12 cellular contexts compared by ENCODE assay signal in the genomic region with DNA sequence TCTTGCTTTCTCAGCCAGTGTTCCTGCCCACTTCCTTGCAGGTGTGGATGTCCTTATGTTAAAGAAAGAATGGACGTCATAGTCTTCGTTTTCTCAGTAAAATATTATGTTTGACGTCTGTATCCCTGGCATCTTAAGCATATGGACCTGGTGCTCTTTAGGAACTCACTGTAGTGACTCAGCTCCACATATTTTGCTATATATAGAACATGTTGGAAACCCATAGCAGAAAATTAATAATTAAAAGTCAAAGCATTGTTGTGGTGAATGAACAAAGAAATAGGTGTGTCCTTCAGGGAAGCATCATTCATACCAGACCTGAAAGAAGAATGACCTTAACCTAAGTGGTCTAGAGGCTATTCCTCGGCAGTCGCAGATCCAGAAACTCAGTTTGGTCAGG. TPM values are rescaled to one million over a fixed set of nuclear protein-coding genes. Genes with fewer than 3 reads are reported as not detected.
DNase-seq lines count a peak whose midpoint lies in the region; ATAC-seq and TF ChIP-seq lines count a peak whose summit lies in the region.
"Had no signal": no experiment of that assay in that cellular context is flagged by ENCODE, and none has a peak within 500 bp of the region (broad histone marks: within the 10 kb centered on the region; RNA-seq: fewer than 3 reads in every experiment).

No MANE protein-coding gene starts in this region.

- POLR2A ChIA-PET in MCF 10A (lab: Yijun Ruan, JAX) (interaction anchor here (0.6 to 1.3 kb wide), 5 partner anchors 9 to 118 kb away, joined by 3 to 5 read pairs (median 4); no protein-coding TSS in a partner anchor), SK-N-SH (lab: Yijun Ruan, JAX) (no interaction called here)

- H3K4me1 Mint-ChIP-seq in MCF 10A (ENCODE audit: insufficient read depth, unreplicated experiment), result peaks cover 36% of the 10 kb centered on the region
- H3K4me1 Mint-ChIP-seq in stimulated activated memory B cell treated with anti-CD40 and anti-IgM and Interleukin-4, amounts not matched to agents 10 μg/mL and 1 μg/mL and 100 μg/mL, for 72 hours, result peaks cover 72% of the 10 kb centered on the region

- H3K27me3 ChIP-seq in breast epithelium, result no peaks in the 10 kb centered on the region
- H3K27me3 ChIP-seq in SK-N-SH (ENCODE audit: insufficient read depth), result no peaks in the 10 kb centered on the region
- H3K27me3 ChIP-seq in foreskin keratinocyte, result no peaks in the 10 kb centered on the region
- H3K27me3 ChIP-seq: transverse colon had no signal

- H3K9me3 ChIP-seq in breast epithelium, result peaks cover 0 to 5% of the 10 kb centered on the region in 2 donors
- peaks cover 9% of the 10 kb centered on the region; the same call in 1 of the 2 replicates for H3K9me3 ChIP-seq in SK-N-SH
- H3K9me3 ChIP-seq: transverse colon had no signal

- WGBS in SK-N-SH (ENCODE audit: low lambda C conversion rate), result 51% methylated on average over 5 of the region's 5 CpGs

- H3K27ac ChIP-seq in breast epithelium (peak overlapping the region in 1 of 2 donors; percentile 21), SK-N-SH (ENCODE audit: low read depth in 2 of 2, low read length in 1 of 2) (peak overlapping the region; percentile 16 to 51; a peak in 3 of 4 replicates), foreskin keratinocyte (peak overlapping the region; percentile 24)

- H4K20me1 ChIP-seq in SK-N-SH (ENCODE audit: insufficient read depth), result peaks cover 100% of the 10 kb centered on the region

- DNase-seq in MCF 10A (ENCODE audit: unreplicated experiment), result peak; percentile 37
- no peak for DNase-seq in breast epithelium (ENCODE audit: low spot score in 2 of 2)
- DNase-seq in SK-N-SH, result no peak
- peak; percentile 46 to 69 for DNase-seq in foreskin keratinocyte
- DNase-seq in AG08396 (ENCODE audit: low spot score), result no peak
- DNase-seq in NCI-H1417 treated with DMSO at 0.1 percent for 48 hours (lab: John Stamatoyannopoulos, UW), result no peak
- no peak for DNase-seq in iPS-NIHi7 (ENCODE audit: extremely low spot score)
- DNase-seq: left cardiac atrium, transverse colon had no signal

- peak; percentile 29 for ATAC-seq in foreskin keratinocyte
- no peak for ATAC-seq in stimulated activated memory B cell treated with anti-CD40 and anti-IgM and Interleukin-4, amounts not matched to agents 10 μg/mL and 1 μg/mL and 100 μg/mL, for 72 hours
- ATAC-seq: activated naive CD4-positive, alpha-beta T cell treated with anti-CD3 and anti-CD28 coated beads, Interleukin-2, amount 50 U/mL, for 72 hours; left cardiac atrium had no signal

- no peak overlapping the region for H3K27ac Mint-ChIP-seq in MCF 10A (ENCODE audit: low read depth, unreplicated experiment)
- peak overlapping the region; percentile 28 for H3K27ac Mint-ChIP-seq in stimulated activated memory B cell treated with anti-CD40 and anti-IgM and Interleukin-4, amounts not matched to agents 10 μg/mL and 1 μg/mL and 100 μg/mL, for 72 hours
- H3K27ac Mint-ChIP-seq: activated naive CD4-positive, alpha-beta T cell treated with anti-CD3 and anti-CD28 coated beads, Interleukin-2, amount 50 U/mL, for 72 hours; dendritic cell treated with granulocyte-macrophage colony-stimulating factor and Interleukin-4, amounts not matched to agents 40 ng/mL and 50 ng/mL, for 4 days had no signal

- H3K36me3 ChIP-seq in breast epithelium (no peaks in the 10 kb centered on the region), SK-N-SH (replicated peaks in 1 of 2; ENCODE audit: control insufficient read depth in 1 of 2, insufficient read depth in 2 of 2, low read length in 1 of 2) (peaks cover 4 to 71% of the 10 kb centered on the region in 2 experiments)
- H3K36me3 ChIP-seq: transverse colon had no signal

- H2AFZ ChIP-seq in SK-N-SH (ENCODE audit: low read depth), result no peak overlapping the region

- TF ChIP-seq EP300 in SK-N-SH (IDR thresholded peaks at IDR 0.05; ENCODE audit: borderline replicate concordance in 1 of 2, low read depth in 1 of 2, low read length in 1 of 2), result no peak

- H3K9me2 ChIP-seq in SK-N-SH, result no peaks in the 10 kb centered on the region

- H3K9ac ChIP-seq in SK-N-SH, result peak overlapping the region; percentile 6; the same call in 1 of the 2 replicates

- peaks cover 14% of the 10 kb centered on the region for H3K36me3 Mint-ChIP-seq in MCF 10A (ENCODE audit: insufficient read depth, unreplicated experiment)
- peaks cover 32% of the 10 kb centered on the region for H3K36me3 Mint-ChIP-seq in stimulated activated memory B cell treated with anti-CD40 and anti-IgM and Interleukin-4, amounts not matched to agents 10 μg/mL and 1 μg/mL and 100 μg/mL, for 72 hours

- TF ChIP-seq POLR2A in breast epithelium (IDR thresholded peaks at IDR 0.05), result no peak

- intact Hi-C loops in MCF 10A (cut with micrococcal nuclease) (no loop called here), breast epithelium (cut with DNase I; ENCODE audit: low total_unique reads) (no loop called here)

- no peaks in the 10 kb centered on the region for H3K27me3 Mint-ChIP-seq in MCF 10A (ENCODE audit: insufficient read depth, unreplicated experiment)
- no peaks in the 10 kb centered on the region for H3K27me3 Mint-ChIP-seq in stimulated activated memory B cell treated with anti-CD40 and anti-IgM and Interleukin-4, amounts not matched to agents 10 μg/mL and 1 μg/mL and 100 μg/mL, for 72 hours
- H3K27me3 Mint-ChIP-seq: dendritic cell treated with granulocyte-macrophage colony-stimulating factor and Interleukin-4, amounts not matched to agents 40 ng/mL and 50 ng/mL, for 4 days had no signal

- TF ChIP-seq CTCF in MCF 10A (IDR thresholded peaks at IDR 0.05; ENCODE audit: unreplicated experiment), result no peak
- no peak for TF ChIP-seq CTCF in breast epithelium (IDR thresholded peaks at IDR 0.05)
- TF ChIP-seq CTCF in SK-N-SH (IDR thresholded peaks at IDR 0.05), result no peak
- TF ChIP-seq CTCF in foreskin keratinocyte (conservative IDR thresholded peaks at IDR 0.05), result no peak

- peaks cover 100% of the 10 kb centered on the region for H3K79me2 ChIP-seq in SK-N-SH (ENCODE audit: insufficient read depth)

- H3K4me3 Mint-ChIP-seq in MCF 10A (ENCODE audit: unreplicated experiment), result no peak overlapping the region
- no peak overlapping the region for H3K4me3 Mint-ChIP-seq in stimulated activated memory B cell treated with anti-CD40 and anti-IgM and Interleukin-4, amounts not matched to agents 10 μg/mL and 1 μg/mL and 100 μg/mL, for 72 hours
- H3K4me3 Mint-ChIP-seq: dendritic cell treated with granulocyte-macrophage colony-stimulating factor and Interleukin-4, amounts not matched to agents 40 ng/mL and 50 ng/mL, for 4 days had no signal

- H3K4me1 ChIP-seq in breast epithelium, result peaks cover 0 to 29% of the 10 kb centered on the region in 2 donors
- H3K4me1 ChIP-seq in SK-N-SH (ENCODE audit: control insufficient read depth in 1 of 2, insufficient read depth in 2 of 2, low read depth in 1 of 2, low read length in 1 of 2), result peaks cover 16 to 62% of the 10 kb centered on the region in 2 experiments
- peaks cover 17% of the 10 kb centered on the region for H3K4me1 ChIP-seq in foreskin keratinocyte

- peak overlapping the region; percentile 41 for H3K4me2 ChIP-seq in SK-N-SH

- TF ChIP-seq RAD21 in SK-N-SH (IDR thresholded peaks at IDR 0.05; ENCODE audit: low read length), result no peak

- CTCF ChIA-PET in MCF 10A (lab: Yijun Ruan, JAX) (interaction anchor here (0.6 kb wide), 1 partner anchor 113 kb away, joined by 3 read pairs; no protein-coding TSS in a partner anchor), SK-N-SH (lab: Yijun Ruan, JAX) (interaction anchor here (0.8 to 3.1 kb wide), 3 partner anchors 8 to 57 kb away, joined by 3 to 8 read pairs (median 3); no protein-coding TSS in a partner anchor)

- peaks cover 85% of the 10 kb centered on the region for H3F3A ChIP-seq in SK-N-SH (replicated peaks; ENCODE audit: insufficient read depth)

- no TSS peak for BruUV-seq in MCF 10A (replicated peaks; lab: Mats Ljungman, UMichigan)

- H3K9me3 Mint-ChIP-seq in MCF 10A (ENCODE audit: unreplicated experiment), result peaks cover 7% of the 10 kb centered on the region
- H3K9me3 Mint-ChIP-seq in stimulated activated memory B cell treated with anti-CD40 and anti-IgM and Interleukin-4, amounts not matched to agents 10 μg/mL and 1 μg/mL and 100 μg/mL, for 72 hours, result peaks cover 12% of the 10 kb centered on the region

- no peak overlapping the region for H3K4me3 ChIP-seq in breast epithelium
- H3K4me3 ChIP-seq in SK-N-SH (ENCODE audit: low read depth in 2 of 2, low read length in 1 of 2), result no peak overlapping the region
- H3K4me3 ChIP-seq: transverse colon had no signal

TF ChIP-seq in SK-N-SH, 30 proteins besides CTCF, POLR2A, EP300 and RAD21 (continues in another document):
- TF ChIP-seq, protein P1, sequence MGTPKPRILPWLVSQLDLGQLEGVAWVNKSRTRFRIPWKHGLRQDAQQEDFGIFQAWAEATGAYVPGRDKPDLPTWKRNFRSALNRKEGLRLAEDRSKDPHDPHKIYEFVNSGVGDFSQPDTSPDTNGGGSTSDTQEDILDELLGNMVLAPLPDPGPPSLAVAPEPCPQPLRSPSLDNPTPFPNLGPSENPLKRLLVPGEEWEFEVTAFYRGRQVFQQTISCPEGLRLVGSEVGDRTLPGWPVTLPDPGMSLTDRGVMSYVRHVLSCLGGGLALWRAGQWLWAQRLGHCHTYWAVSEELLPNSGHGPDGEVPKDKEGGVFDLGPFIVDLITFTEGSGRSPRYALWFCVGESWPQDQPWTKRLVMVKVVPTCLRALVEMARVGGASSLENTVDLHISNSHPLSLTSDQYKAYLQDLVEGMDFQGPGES (IDR thresholded peaks at IDR 0.05; ENCODE audit: low read depth, low read length), result no peak
- TF ChIP-seq GATA2 (CRISPR knock-in tag; IDR thresholded peaks at IDR 0.05), result no peak
- no peak for TF ChIP-seq FOXJ3 (CRISPR knock-in tag; IDR thresholded peaks at IDR 0.05)
- TF ChIP-seq, protein P2, sequence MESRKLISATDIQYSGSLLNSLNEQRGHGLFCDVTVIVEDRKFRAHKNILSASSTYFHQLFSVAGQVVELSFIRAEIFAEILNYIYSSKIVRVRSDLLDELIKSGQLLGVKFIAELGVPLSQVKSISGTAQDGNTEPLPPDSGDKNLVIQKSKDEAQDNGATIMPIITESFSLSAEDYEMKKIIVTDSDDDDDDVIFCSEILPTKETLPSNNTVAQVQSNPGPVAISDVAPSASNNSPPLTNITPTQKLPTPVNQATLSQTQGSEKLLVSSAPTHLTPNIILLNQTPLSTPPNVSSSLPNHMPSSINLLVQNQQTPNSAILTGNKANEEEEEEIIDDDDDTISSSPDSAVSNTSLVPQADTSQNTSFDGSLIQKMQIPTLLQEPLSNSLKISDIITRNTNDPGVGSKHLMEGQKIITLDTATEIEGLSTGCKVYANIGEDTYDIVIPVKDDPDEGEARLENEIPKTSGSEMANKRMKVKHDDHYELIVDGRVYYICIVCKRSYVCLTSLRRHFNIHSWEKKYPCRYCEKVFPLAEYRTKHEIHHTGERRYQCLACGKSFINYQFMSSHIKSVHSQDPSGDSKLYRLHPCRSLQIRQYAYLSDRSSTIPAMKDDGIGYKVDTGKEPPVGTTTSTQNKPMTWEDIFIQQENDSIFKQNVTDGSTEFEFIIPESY (IDR thresholded peaks at IDR 0.05; ENCODE audit: borderline replicate concordance, low read depth), result no peak

RNA-seq across cellular contexts. Expression of a gene that starts 20.4 kb away (rescaled TPM):
- 9.8 and 10.9 TPM in 2 replicates for total RNA-seq in MCF 10A (2022)
- total RNA-seq in breast epithelium, result 10 to 100 TPM; 38.0 to 83.6 (median 40.0) TPM
- 23.1 and 29.0 TPM in 2 replicates for polyA plus RNA-seq in SK-N-SH (2012; rRNA removed)
- 33.1 and 33.3 TPM in 2 replicates for polyA plus RNA-seq in SK-N-SH (2012; cell fraction: cytosol; rRNA removed)
- 17.6 and 28.6 TPM in 2 replicates for polyA plus RNA-seq in SK-N-SH (2012; cell fraction: nucleus; rRNA removed)
- 10.2 and 10.4 TPM in 2 replicates for total RNA-seq in foreskin keratinocyte
- 2.4 and 2.9 TPM in 2 replicates for polyA plus RNA-seq in foreskin keratinocyte

Comparison
In these comparisons a context has a peak if more than half of its experiments do, and no peak if none do; other contexts are left out.
1. DNase-seq: peak in MCF 10A (single experiment) and foreskin keratinocyte (2 of 2); none in breast epithelium (0 of 2), SK-N-SH (single experiment), AG08396 (single experiment), NCI-H1417 treated with DMSO at 0.1 percent for 48 hours (single experiment) and iPS-NIHi7 (single experiment).